In genomic region chr2:14480120-14480519, GRCh38 we compare ENCODE assay signal across 28 cellular contexts.
"Had no signal": no experiment of that assay in that cellular context is flagged by ENCODE, and none has a peak within 500 bp of the region (broad histone marks: within the 10 kb centered on the region; RNA-seq: fewer than 3 reads in every experiment).

No MANE protein-coding gene starts in this region.

- H3K27me3 ChIP-seq: colonic mucosa, dorsolateral prefrontal cortex, esophagus muscularis mucosa, esophagus squamous epithelium, foreskin keratinocyte, gastrocnemius medialis, gastroesophageal sphincter, heart left ventricle, heart right ventricle had no signal

- H3K9me3 ChIP-seq: colonic mucosa, esophagus muscularis mucosa, esophagus squamous epithelium, gastrocnemius medialis, gastroesophageal sphincter, heart left ventricle had no signal

- ATAC-seq: effector memory CD8-positive, alpha-beta T cell; esophagus mucosa; foreskin keratinocyte; gastrocnemius medialis; gastroesophageal sphincter; heart left ventricle; heart right ventricle had no signal

- DNase-seq: colonic mucosa; cortex of kidney; dermis blood vessel endothelial cell; dorsolateral prefrontal cortex; effector CD4-positive, alpha-beta T cell; effector CD8-positive, alpha-beta T cell; effector memory CD4-positive, alpha-beta T cell; effector memory CD8-positive, alpha-beta T cell; endodermal cell; erythroblast; esophagus squamous epithelium; foreskin fibroblast; foreskin keratinocyte; foreskin melanocyte; gastrocnemius medialis; glutamatergic neuron; head of caudate nucleus; heart left ventricle; heart right ventricle had no signal

- H3K4me1 ChIP-seq: colonic mucosa, esophagus muscularis mucosa, esophagus squamous epithelium, foreskin keratinocyte, gastrocnemius medialis, gastroesophageal sphincter, heart left ventricle, heart right ventricle had no signal

- H3K27ac ChIP-seq: colonic mucosa, coronary artery, dorsolateral prefrontal cortex, epithelial cell of prostate, esophagus muscularis mucosa, esophagus squamous epithelium, foreskin keratinocyte, gastrocnemius medialis, gastroesophageal sphincter, heart left ventricle, heart right ventricle had no signal

- FAIRE-seq: colon, endometrium, endothelial cell of umbilical vein, frontal cortex had no signal

- H3K4me3 ChIP-seq: colonic mucosa, coronary artery, dorsolateral prefrontal cortex, esophagus muscularis mucosa, esophagus squamous epithelium, gastrocnemius medialis, gastroesophageal sphincter, heart left ventricle, heart right ventricle had no signal

- H3K36me3 ChIP-seq: colonic mucosa, esophagus muscularis mucosa, esophagus squamous epithelium, gastrocnemius medialis, gastroesophageal sphincter, heart left ventricle, heart right ventricle had no signal
